1 cellular context compared by ENCODE assay signal in the genomic region with DNA sequence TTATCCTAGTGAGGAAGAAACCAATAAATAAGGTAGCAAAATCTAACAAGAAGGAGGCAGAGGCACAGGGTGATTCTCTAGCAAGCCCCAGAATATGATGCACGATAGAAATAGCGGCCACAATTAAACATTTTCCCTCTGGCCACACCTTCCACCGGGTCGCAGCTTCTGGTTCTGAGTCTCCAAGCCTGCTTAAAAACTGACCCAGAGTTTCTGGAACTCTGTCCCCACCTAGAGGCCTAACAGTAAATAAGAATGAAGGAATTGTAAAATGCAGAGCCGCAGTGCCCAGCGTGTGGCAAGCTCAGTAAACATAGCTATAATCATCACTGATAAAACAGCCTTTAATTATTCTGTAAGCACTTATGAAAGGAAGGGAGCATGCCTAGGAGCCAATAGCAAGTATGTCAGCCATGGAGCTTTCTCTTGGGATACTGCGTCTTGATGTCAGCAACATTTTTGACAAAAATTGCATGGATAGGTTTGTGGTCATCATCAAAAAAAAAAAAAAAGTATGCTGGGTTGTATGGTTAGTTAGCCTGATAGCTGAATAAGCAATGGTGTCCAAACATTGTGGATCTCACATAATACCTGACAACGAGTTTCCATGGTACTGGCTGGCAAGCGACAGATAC.
TF ChIP-seq lines count a peak whose summit lies in the region.

No MANE protein-coding gene starts in this region.

TF ChIP-seq in K562, 482 proteins besides CTCF, POLR2A, EP300 and RAD21 (continued from another document):
- TF ChIP-seq AFF1 (IDR thresholded peaks at IDR 0.05; ENCODE audit: low read depth in 1 of 2, partially characterized antibody in 2 of 2) (no peak), POLR3G (IDR thresholded peaks at IDR 0.05; ENCODE audit: extremely low read depth, insufficient read length, insufficient replicate concordance) (no peak), ZNF253 (CRISPR knock-in tag; conservative IDR thresholded peaks at IDR 0.05) (no peak), ARNT (IDR thresholded peaks at IDR 0.05) (no peak), FOXJ3 (CRISPR knock-in tag; IDR thresholded peaks at IDR 0.05) (no peak), CREM (IDR thresholded peaks at IDR 0.05; ENCODE audit: low read depth) (no peak), MBD2 (IDR thresholded peaks at IDR 0.05; ENCODE audit: borderline replicate concordance, low read depth) (no peak), SIN3B (IDR thresholded peaks at IDR 0.05; ENCODE audit: low read depth) (no peak)
- TF ChIP-seq, protein P1, sequence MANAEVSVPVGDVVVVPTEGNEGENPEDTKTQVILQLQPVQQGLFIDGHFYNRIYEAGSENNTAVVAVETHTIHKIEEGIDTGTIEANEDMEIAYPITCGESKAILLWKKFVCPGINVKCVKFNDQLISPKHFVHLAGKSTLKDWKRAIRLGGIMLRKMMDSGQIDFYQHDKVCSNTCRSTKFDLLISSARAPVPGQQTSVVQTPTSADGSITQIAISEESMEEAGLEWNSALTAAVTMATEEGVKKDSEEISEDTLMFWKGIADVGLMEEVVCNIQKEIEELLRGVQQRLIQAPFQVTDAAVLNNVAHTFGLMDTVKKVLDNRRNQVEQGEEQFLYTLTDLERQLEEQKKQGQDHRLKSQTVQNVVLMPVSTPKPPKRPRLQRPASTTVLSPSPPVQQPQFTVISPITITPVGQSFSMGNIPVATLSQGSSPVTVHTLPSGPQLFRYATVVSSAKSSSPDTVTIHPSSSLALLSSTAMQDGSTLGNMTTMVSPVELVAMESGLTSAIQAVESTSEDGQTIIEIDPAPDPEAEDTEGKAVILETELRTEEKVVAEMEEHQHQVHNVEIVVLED (CRISPR knock-in tag; IDR thresholded peaks at IDR 0.05) = no peak
TF ChIP-seq in K562: peak in this region for 0.
